In genomic region chrX:103918584-103919335, GRCh38 we compare ENCODE assay signal across 8 cellular contexts. TPM values are rescaled to one million over a fixed set of nuclear protein-coding genes. Genes with fewer than 3 reads are reported as not detected.
A peak's percentile ranks its signal among the peaks of the same experiment; 100 is the strongest.
DNase-seq lines count a peak whose midpoint lies in the region; ATAC-seq and TF ChIP-seq lines count a peak whose summit lies in the region.

No MANE protein-coding gene starts in this region.

- H3K4me3 Mint-ChIP-seq in central memory CD8-positive, alpha-beta T cell, result peak overlapping the region; percentile 94

- intact Hi-C loops in A673 (cut with micrococcal nuclease; ENCODE audit: unreplicated experiment), result no loop called here

- BruUV-seq in A673 (replicated peaks; lab: Mats Ljungman, UMichigan), result no TSS peak

- CTCF ChIA-PET in A673 (lab: Charles Lee), result no interaction called here

- H3K27me3 ChIP-seq in A673 (replicated peaks; ENCODE audit: insufficient read depth, low read depth, low read length, poor library complexity), result peaks cover 4% of the 10 kb centered on the region

- H3K27ac Mint-ChIP-seq in central memory CD8-positive, alpha-beta T cell (ENCODE audit: low read depth), result peak overlapping the region; percentile 85

- H3K4me3 ChIP-seq in A673 (ENCODE audit: low read depth, low read length, poor library complexity, severe bottlenecking) (peak overlapping the region; percentile 52), WI38 (ENCODE audit: low read depth, low read length) (peak overlapping the region; percentile 57)

- no peaks in the 10 kb centered on the region for H3K36me3 Mint-ChIP-seq in central memory CD8-positive, alpha-beta T cell (ENCODE audit: insufficient read depth)

- ATAC-seq in GM18511 (IDR thresholded peaks at IDR 0.05; ENCODE audit: unreplicated experiment) (peak; percentile 67), HG02943 (IDR thresholded peaks at IDR 0.05; ENCODE audit: low read depth, unreplicated experiment) (peak; percentile 48)
- ATAC-seq in central memory CD8-positive, alpha-beta T cell (replicated peaks; ENCODE audit: extremely low read depth, poor library complexity, severe bottlenecking), result peak; percentile 69

- no peaks in the 10 kb centered on the region for H3K27me3 Mint-ChIP-seq in central memory CD8-positive, alpha-beta T cell

- H3K4me1 Mint-ChIP-seq in central memory CD8-positive, alpha-beta T cell, result peaks cover 27% of the 10 kb centered on the region

- H3K9me3 ChIP-seq in A673 (ENCODE audit: low read depth, low read length, poor library complexity, severe bottlenecking), result no peaks in the 10 kb centered on the region

- POLR2A ChIA-PET in A673 (lab: Charles Lee; ENCODE audit: low non-redundant PET), result no interaction called here

- DNase-seq in A673 (ENCODE audit: low spot score) (peak; percentile 52), NCI-H2029 treated with DMSO at 0.1 percent for 48 hours (lab: John Stamatoyannopoulos, UW) (peak; percentile 18), kidney glomerular epithelial cell (lab: John Stamatoyannopoulos, UW) (peak; percentile 53)
- DNase-seq in central memory CD8-positive, alpha-beta T cell (ENCODE audit: low spot score in 2 of 2), result peak; percentile 16 to 22
- peak; percentile 30 to 54 for DNase-seq in stimulated activated CD4-positive, alpha-beta T cell treated with anti-CD3 and anti-CD28 coated beads, Interleukin-15, amount 100 ng/mL, for 48 hours (ENCODE audit: low read depth in 2 of 2)

- H3K9me3 Mint-ChIP-seq in central memory CD8-positive, alpha-beta T cell, result no peaks in the 10 kb centered on the region

- H3K36me3 ChIP-seq in A673 (ENCODE audit: insufficient read depth, low read length, poor library complexity, severe bottlenecking), result no peaks in the 10 kb centered on the region

- no peak for TF ChIP-seq CTCF in A673 (conservative IDR thresholded peaks at IDR 0.05; ENCODE audit: low read depth, low read length)
- no peak for TF ChIP-seq CTCF in WI38 (IDR thresholded peaks at IDR 0.05; ENCODE audit: low read depth, low read length)

- no peak overlapping the region for H3K27ac ChIP-seq in A673 (ENCODE audit: low read depth, low read length, poor library complexity, severe bottlenecking)

- H3K4me1 ChIP-seq in A673 (ENCODE audit: insufficient read depth, low read length, poor library complexity, severe bottlenecking), result no peaks in the 10 kb centered on the region

RNA-seq across cellular contexts. Expression of gene TMSB15B, which starts 43.7 kb away (rescaled TPM):
- total RNA-seq in A673 (2021), result 12.8 and 19.3 TPM in 2 replicates
